12 cellular contexts compared by ENCODE assay signal in genomic region chr11:120709808-120710207, GRCh38.
DNase-seq lines count a peak whose midpoint lies in the region; ATAC-seq, FAIRE-seq and TF ChIP-seq lines count a peak whose summit lies in the region.
"Had no signal": no experiment of that assay in that cellular context is flagged by ENCODE, and none has a peak within 500 bp of the region (broad histone marks: within the 10 kb centered on the region; RNA-seq: fewer than 3 reads in every experiment).

No MANE protein-coding gene starts in this region.

- H2AFZ ChIP-seq in GM12878 (ENCODE audit: control insufficient read depth, low read depth, low read length), result no peak overlapping the region

- H3K4me3 Mint-ChIP-seq in activated CD8-positive, alpha-beta T cell treated with anti-CD3 and anti-CD28 coated beads, Interleukin-2, amount 10 ng/mL, durations not matched to agents 7 days and 5 days, result no peak overlapping the region
- no peak overlapping the region for H3K4me3 Mint-ChIP-seq in Caco-2 (ENCODE audit: unreplicated experiment)
- H3K4me3 Mint-ChIP-seq: activated CD8-positive, alpha-beta memory T cell treated with anti-CD3 and anti-CD28 coated beads, Interleukin-2, amount 10 ng/mL, durations not matched to agents 7 days and 5 days had no signal

- in situ Hi-C loops in GM12878 (cut with MboI), result no loop called here

- no peaks in the 10 kb centered on the region for H3K36me3 Mint-ChIP-seq in activated CD8-positive, alpha-beta T cell treated with anti-CD3 and anti-CD28 coated beads, Interleukin-2, amount 10 ng/mL, durations not matched to agents 7 days and 5 days (ENCODE audit: low read depth)
- H3K36me3 Mint-ChIP-seq in Caco-2 (ENCODE audit: insufficient read depth, unreplicated experiment), result peaks cover 7% of the 10 kb centered on the region
- H3K36me3 Mint-ChIP-seq: activated CD8-positive, alpha-beta memory T cell treated with anti-CD3 and anti-CD28 coated beads, Interleukin-2, amount 10 ng/mL, durations not matched to agents 7 days and 5 days had no signal

- H3K27ac ChIP-seq in GM12878 (ENCODE audit: control insufficient read depth, insufficient read depth), result peak overlapping the region; percentile 63
- H3K27ac ChIP-seq: brain microvascular endothelial cell had no signal

- H3K4me3 ChIP-seq in GM12878 (peak overlapping the region; percentile 12; the same call in 1 of the 2 replicates), Caco-2 (ENCODE audit: low read depth, low read length) (no peak overlapping the region)

- no peaks in the 10 kb centered on the region for H3K4me1 Mint-ChIP-seq in activated CD8-positive, alpha-beta T cell treated with anti-CD3 and anti-CD28 coated beads, Interleukin-2, amount 10 ng/mL, durations not matched to agents 7 days and 5 days (ENCODE audit: low read depth)
- peaks cover 15% of the 10 kb centered on the region for H3K4me1 Mint-ChIP-seq in Caco-2 (ENCODE audit: low read depth, unreplicated experiment)
- H3K4me1 Mint-ChIP-seq: activated CD8-positive, alpha-beta memory T cell treated with anti-CD3 and anti-CD28 coated beads, Interleukin-2, amount 10 ng/mL, durations not matched to agents 7 days and 5 days had no signal

- no peaks in the 10 kb centered on the region for H3K27me3 ChIP-seq in GM12878 (replicated peaks in 1 of 2; ENCODE audit: control insufficient read depth in 2 of 2, insufficient read depth in 2 of 2, low read length in 1 of 2)
- H3K27me3 ChIP-seq in Caco-2 (replicated peaks; ENCODE audit: control insufficient read depth, insufficient read depth, low read length), result no peaks in the 10 kb centered on the region
- H3K27me3 ChIP-seq: brain microvascular endothelial cell had no signal

- no TSS peak for BruUV-seq in GM12878 (replicated peaks; lab: Mats Ljungman, UMichigan)
- no TSS peak for BruUV-seq in Caco-2 (replicated peaks; lab: Mats Ljungman, UMichigan)

- no peaks in the 10 kb centered on the region for H4K20me1 ChIP-seq in GM12878 (ENCODE audit: control insufficient read depth, insufficient read depth)

- no peak for TF ChIP-seq CTCF in GM12878 (IDR thresholded peaks at IDR 0.05 in 2 of 3, conservative IDR thresholded peaks at IDR 0.05 in 1 of 3; ENCODE audit: control insufficient read depth in 2 of 3, extremely low read depth in 1 of 3, insufficient read depth in 1 of 3, low read depth in 3 of 3, low read length in 3 of 3)
- TF ChIP-seq CTCF in Caco-2 (IDR thresholded peaks at IDR 0.05; ENCODE audit: insufficient read depth in 1 of 2, low read depth in 1 of 2, low read length in 1 of 2, severe bottlenecking in 1 of 2, unreplicated experiment in 1 of 2), result no peak

- CTCF ChIA-PET in GM12878 (lab: Yijun Ruan, JAX), result interaction anchor here (1.1 to 9.5 kb wide), 2 partner anchors 24 to 88 kb away, joined by 3 to 86 read pairs; no protein-coding TSS in a partner anchor
- CTCF ChIA-PET in activated CD8-positive, alpha-beta T cell treated with anti-CD3 and anti-CD28 coated beads, Interleukin-2, amount 10 ng/mL, durations not matched to agents 7 days and 5 days (lab: Charles Lee), result no interaction called here
- CTCF ChIA-PET in Caco-2 (lab: Charles Lee), result interaction anchor here (1.2 to 1.5 kb wide), 3 partner anchors 10 to 25 kb away, joined by 3 to 14 read pairs (median 3); no protein-coding TSS in a partner anchor

- H3K27ac Mint-ChIP-seq in activated CD8-positive, alpha-beta T cell treated with anti-CD3 and anti-CD28 coated beads, Interleukin-2, amount 10 ng/mL, durations not matched to agents 7 days and 5 days, result no peak overlapping the region
- no peak overlapping the region for H3K27ac Mint-ChIP-seq in Caco-2 (ENCODE audit: unreplicated experiment)
- H3K27ac Mint-ChIP-seq: activated CD8-positive, alpha-beta memory T cell treated with anti-CD3 and anti-CD28 coated beads, Interleukin-2, amount 10 ng/mL, durations not matched to agents 7 days and 5 days had no signal

- DNase-seq in GM12891 (ENCODE audit: insufficient read length, low spot score) (no peak), GM12878 (ENCODE audit: low read depth, low spot score) (peak; percentile 73), EL (no peak), Caco-2 (no peak)
- no peak for DNase-seq in activated CD8-positive, alpha-beta T cell treated with anti-CD3 and anti-CD28 coated beads, Interleukin-2, amount 10 ng/mL, durations not matched to agents 7 days and 5 days
- DNase-seq in stimulated activated CD4-positive, alpha-beta T cell treated with anti-CD3 and anti-CD28 coated beads, Interleukin-4, amount 100 ng/mL, for 4 hours, result no peak
- DNase-seq: activated CD8-positive, alpha-beta memory T cell treated with anti-CD3 and anti-CD28 coated beads, Interleukin-2, amount 10 ng/mL, durations not matched to agents 7 days and 5 days; NCI-H345 had no signal

- H3K9me3 Mint-ChIP-seq in activated CD8-positive, alpha-beta T cell treated with anti-CD3 and anti-CD28 coated beads, Interleukin-2, amount 10 ng/mL, durations not matched to agents 7 days and 5 days (ENCODE audit: insufficient read depth), result no peaks in the 10 kb centered on the region
- H3K9me3 Mint-ChIP-seq in Caco-2 (ENCODE audit: unreplicated experiment), result peaks cover 14% of the 10 kb centered on the region

- POLR2A ChIA-PET in GM12878 (lab: Charles Lee) (no interaction called here), Caco-2 (lab: Charles Lee) (no interaction called here)
- POLR2A ChIA-PET in activated CD8-positive, alpha-beta T cell treated with anti-CD3 and anti-CD28 coated beads, Interleukin-2, amount 10 ng/mL, durations not matched to agents 7 days and 5 days (lab: Charles Lee), result no interaction called here

- H3K4me1 ChIP-seq in GM12878 (ENCODE audit: control insufficient read depth, insufficient read depth, low read length), result peaks cover 40% of the 10 kb centered on the region
- H3K4me1 ChIP-seq in Caco-2, result peaks cover 26% of the 10 kb centered on the region

- RAD21 ChIA-PET in GM12878 (lab: Charles Lee; ENCODE audit: unreplicated experiment), result interaction anchor here (1.1 to 1.8 kb wide), 2 partner anchors 96 to 145 kb away, joined by 3 to 5 read pairs; no protein-coding TSS in a partner anchor

- TF ChIP-seq POLR2A in GM12891 (IDR thresholded peaks at IDR 0.05; ENCODE audit: low read depth, low read length) (no peak), GM12878 (IDR thresholded peaks at IDR 0.05; ENCODE audit: low read depth, low read length) (no peak)

- WGBS in GM12878 (ENCODE audit: insufficient coverage, insufficient replicate concordance, low lambda C conversion rate, missing lambda C conversion rate), result 1% methylated on average over 10 of the region's 10 CpGs

- peak overlapping the region; percentile 7; the same call in 1 of the 2 replicates for H3K9ac ChIP-seq in GM12878 (ENCODE audit: control insufficient read depth, insufficient read depth, low read length)

- H3K79me2 ChIP-seq in GM12878 (ENCODE audit: control insufficient read depth, insufficient read depth, low read length), result no peaks in the 10 kb centered on the region

- H3K36me3 ChIP-seq in GM12878 (ENCODE audit: control insufficient read depth in 2 of 2, insufficient read depth in 2 of 2, low read length in 1 of 2), result peaks cover 0 to 9% of the 10 kb centered on the region in 2 experiments; a peak in 2 of 4 replicates
- H3K36me3 ChIP-seq in Caco-2 (ENCODE audit: control insufficient read depth, insufficient read depth, low read length), result no peaks in the 10 kb centered on the region; the same call in 1 of the 2 replicates
- H3K36me3 ChIP-seq: brain microvascular endothelial cell had no signal

- peaks cover 5% of the 10 kb centered on the region for H3K27me3 Mint-ChIP-seq in activated CD8-positive, alpha-beta T cell treated with anti-CD3 and anti-CD28 coated beads, Interleukin-2, amount 10 ng/mL, durations not matched to agents 7 days and 5 days (ENCODE audit: low read depth)
- H3K27me3 Mint-ChIP-seq in Caco-2 (ENCODE audit: insufficient read depth, unreplicated experiment), result no peaks in the 10 kb centered on the region

- FAIRE-seq in GM12891 (lab: Jason Lieb, UNC) (peak; percentile 89), GM12878 (lab: Jason Lieb, UNC) (peak; percentile 86)

- peaks cover 9% of the 10 kb centered on the region; the same call in 2 of the 3 replicates for H3K9me3 ChIP-seq in GM12878 (replicated peaks; ENCODE audit: control insufficient read depth, insufficient read depth, low read length)
- H3K9me3 ChIP-seq in Caco-2, result peaks cover 1% of the 10 kb centered on the region; the same call in 1 of the 2 replicates

- TF ChIP-seq EP300 in GM12878 (IDR thresholded peaks at IDR 0.05; ENCODE audit: borderline replicate concordance in 1 of 2, control insufficient read depth in 1 of 2, low read depth in 2 of 2, low read length in 2 of 2), result peak; percentile 92 to 96; a peak in 3 of 4 replicates

- H3K4me2 ChIP-seq in GM12878 (ENCODE audit: control insufficient read depth, insufficient read depth), result peak overlapping the region; percentile 52

- TF ChIP-seq RAD21 in GM12878 (IDR thresholded peaks at IDR 0.05; ENCODE audit: insufficient read depth, low read depth, low read length), result no peak

- intact Hi-C loops in GM12878 (cut with micrococcal nuclease; ENCODE audit: unreplicated experiment) (loop anchor here (2.0 to 5.0 kb wide), 2 partner anchors 53 to 97 kb away; no protein-coding TSS in a partner anchor), Caco-2 (cut with micrococcal nuclease; ENCODE audit: unreplicated experiment) (loop anchor here (2.0 kb wide), 1 partner anchor 25 kb away; no protein-coding TSS in a partner anchor)

- SMC1A ChIA-PET in GM12878 (lab: Charles Lee; ENCODE audit: uncharacterized antibody, unreplicated experiment), result interaction anchor here (1.3 to 2.9 kb wide), 3 partner anchors 9 to 25 kb away, joined by 3 to 13 read pairs (median 5); no protein-coding TSS in a partner anchor

- peak; percentile 41 for ATAC-seq in GM19468 (IDR thresholded peaks at IDR 0.05; ENCODE audit: extremely low read depth, unreplicated experiment)
- peak; percentile 84 for ATAC-seq in HG02981 (IDR thresholded peaks at IDR 0.05; ENCODE audit: unreplicated experiment)
- peak; percentile 91 for ATAC-seq in GM12878
- no peak for ATAC-seq in activated CD8-positive, alpha-beta T cell treated with anti-CD3 and anti-CD28 coated beads, Interleukin-2, amount 10 ng/mL, durations not matched to agents 7 days and 5 days
- ATAC-seq: activated CD8-positive, alpha-beta memory T cell treated with anti-CD3 and anti-CD28 coated beads, Interleukin-2, amount 10 ng/mL, durations not matched to agents 7 days and 5 days; left colon had no signal

TF ChIP-seq in GM12891, 5 proteins besides CTCF, POLR2A, EP300 and RAD21:
- TF ChIP-seq TAF1 (IDR thresholded peaks at IDR 0.05; ENCODE audit: low read depth, low read length), result no peak
- no peak for TF ChIP-seq POLR2AphosphoS5 (IDR thresholded peaks at IDR 0.05; ENCODE audit: low read depth, low read length)
- TF ChIP-seq POU2F2 (IDR thresholded peaks at IDR 0.05; ENCODE audit: low read depth, low read length), result peak; percentile 61; the same call in 1 of the 2 replicates
- TF ChIP-seq PAX5 (IDR thresholded peaks at IDR 0.05; ENCODE audit: insufficient read depth, low read length, severe bottlenecking), result no peak
TF ChIP-seq in GM12891: peak in this region for 1.
